In the genomic region with DNA sequence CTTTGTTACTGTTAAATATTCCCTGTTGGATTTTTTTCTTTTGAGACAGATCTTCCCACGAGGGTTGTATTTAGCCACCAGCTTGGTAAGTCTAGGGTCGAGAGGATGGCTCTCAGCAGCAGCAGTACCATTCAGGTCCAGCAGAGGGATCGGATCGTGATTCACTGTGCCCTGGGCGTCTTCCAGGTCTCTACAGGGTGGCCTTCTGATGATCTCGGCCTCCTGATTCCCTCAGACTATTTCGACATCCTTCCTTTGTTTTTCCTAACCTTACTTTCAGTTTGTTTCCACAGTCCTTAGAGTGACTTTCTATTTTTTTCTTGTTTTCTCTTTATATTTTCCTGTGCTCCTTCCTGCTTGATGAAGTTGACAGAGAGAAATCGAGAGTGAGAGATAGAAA, we compare ENCODE assay signal across 9 cellular contexts.
DNase-seq lines count a peak whose midpoint lies in the region; ATAC-seq and TF ChIP-seq lines count a peak whose summit lies in the region.
"Had no signal": no experiment of that assay in that cellular context is flagged by ENCODE, and none has a peak within 500 bp of the region (broad histone marks: within the 10 kb centered on the region; RNA-seq: fewer than 3 reads in every experiment).

No MANE protein-coding gene starts in this region.

- H3K36me3 Mint-ChIP-seq in WTC11 = peaks cover 96% of the 10 kb centered on the region

- H3K4me3 Mint-ChIP-seq in WTC11 = no peak overlapping the region

- 79% methylated on average over 8 of the region's 8 CpGs for WGBS in right lobe of liver (ENCODE audit: insufficient coverage, low coverage, low lambda C conversion rate, missing lambda C conversion rate)

- in situ Hi-C loops in KBM-7 (cut with MboI; ENCODE audit: low pct_unique_long_range_greater_than_20kb, low sequenced_read_pairs) = no loop called here

- TF ChIP-seq POLR2A in right lobe of liver (IDR thresholded peaks at IDR 0.05) = no peak

- no peak overlapping the region for H3K4me3 ChIP-seq in right lobe of liver

- H3K27me3 Mint-ChIP-seq in WTC11 (ENCODE audit: low read depth) = peaks cover 48% of the 10 kb centered on the region

- TF ChIP-seq CTCF in WTC11 (IDR thresholded peaks at IDR 0.05) (no peak), right lobe of liver (IDR thresholded peaks at IDR 0.05) (peak; percentile 11 to 19 (median 14))

- no peaks in the 10 kb centered on the region for H3K4me1 Mint-ChIP-seq in WTC11

- H3K27ac Mint-ChIP-seq in WTC11 = no peak overlapping the region

- intact Hi-C loops in right lobe of liver (cut with DNase I) = no loop called here

- no peaks in the 10 kb centered on the region for H3K36me3 ChIP-seq in right lobe of liver

- H3K27ac ChIP-seq in right lobe of liver = no peak overlapping the region

- POLR2A ChIA-PET in WTC11 (lab: Charles Lee) = no interaction called here

- no peaks in the 10 kb centered on the region for H3K9me3 ChIP-seq in right lobe of liver

- H3K9me3 Mint-ChIP-seq in WTC11 = peaks cover 91% of the 10 kb centered on the region

- CTCF ChIA-PET in WTC11 (lab: Charles Lee) = interaction anchor here (1.0 to 1.8 kb wide), 3 partner anchors 17 to 30 kb away, joined by 3 to 7 read pairs (median 3); no protein-coding TSS in a partner anchor

- no peaks in the 10 kb centered on the region for H3K27me3 ChIP-seq in right lobe of liver

- no peaks in the 10 kb centered on the region for H3K4me1 ChIP-seq in right lobe of liver

- ATAC-seq in WTC11 (peak; percentile 75), right lobe of liver (peak in 2 of 4 donors; percentile 38 to 69), GM21381 (IDR thresholded peaks at IDR 0.05; ENCODE audit: unreplicated experiment) (no peak)

- DNase-seq in NCI-H1694 (lab: John Stamatoyannopoulos, UW) (peak; percentile 17), NCI-H1694 treated with DMSO at 0.1 percent for 48 hours (lab: John Stamatoyannopoulos, UW) (no peak), KBM-7 (peak; percentile 70), WTC11 (ENCODE audit: low spot score) (no peak), right lobe of liver (no peak), mesenteric fat pad (ENCODE audit: low spot score) (no peak)
- no peak for DNase-seq in activated CD4-positive, CD25-positive, alpha-beta regulatory T cell (lab: John Stamatoyannopoulos, UW)
- DNase-seq: activated CD4-positive, CD25-positive, alpha-beta regulatory T cell treated with anti-CD3 and anti-CD28 coated beads, Interleukin-2, amount 50 U/mL, for 72 hours had no signal

TF ChIP-seq in WTC11, 78 proteins besides CTCF, POLR2A, EP300 and RAD21:
- TF ChIP-seq SOX15 (CRISPR knock-in tag; IDR thresholded peaks at IDR 0.05) = no peak
- no peak for TF ChIP-seq FOXJ3 (CRISPR knock-in tag; IDR thresholded peaks at IDR 0.05; ENCODE audit: borderline replicate concordance)

Comparison
In these comparisons a context has a peak if more than half of its experiments do, and no peak if none do; other contexts are left out.
1. DNase-seq: peak in NCI-H1694 (single experiment) and KBM-7 (single experiment); none in NCI-H1694 treated with DMSO at 0.1 percent for 48 hours (single experiment), WTC11 (single experiment), right lobe of liver (0 of 3), mesenteric fat pad (single experiment) and activated CD4-positive, CD25-positive, alpha-beta regulatory T cell (0 of 4).